Comparison of ENCODE assay signal across 8 cellular contexts in genomic region chr2:219205981-219206441, GRCh38. TPM values are rescaled to one million over a fixed set of nuclear protein-coding genes. Genes with fewer than 3 reads are reported as not detected.
DNase-seq lines count a peak whose midpoint lies in the region; ATAC-seq, FAIRE-seq and TF ChIP-seq lines count a peak whose summit lies in the region.

No MANE protein-coding gene starts in this region.

- peaks cover 15% of the 10 kb centered on the region for H3K9me3 Mint-ChIP-seq in activated naive CD8-positive, alpha-beta T cell treated with anti-CD3 and anti-CD28 coated beads for 36 hours

- no peaks in the 10 kb centered on the region for H3K27me3 ChIP-seq in layer of hippocampus (ENCODE audit: control insufficient read depth, insufficient read depth, low read length)
- H3K27me3 ChIP-seq in tibial artery: no peaks in the 10 kb centered on the region

- peak overlapping the region; percentile 62 for H3K4me3 ChIP-seq in GM12875 (ENCODE audit: low read depth, low read length)
- peak overlapping the region; percentile 74 to 88 for H3K4me3 ChIP-seq in tibial artery

- no peak for FAIRE-seq in GM12892 (lab: Jason Lieb, UNC)

- H3K4me1 ChIP-seq in tibial artery: peaks cover 0 to 20% (median 15%) of the 10 kb centered on the region in 4 donors

- no peak for TF ChIP-seq CTCF in GM12875 (IDR thresholded peaks at IDR 0.05; ENCODE audit: borderline replicate concordance, insufficient read depth, low read depth, low read length)
- TF ChIP-seq CTCF in tibial artery (IDR thresholded peaks at IDR 0.05): no peak
- no peak for TF ChIP-seq CTCF in GM13976 (IDR thresholded peaks at IDR 0.05; ENCODE audit: borderline replicate concordance, control extremely low read depth, extremely low read depth, insufficient read depth, missing control alignments)

- H3K36me3 Mint-ChIP-seq in activated naive CD8-positive, alpha-beta T cell treated with anti-CD3 and anti-CD28 coated beads for 36 hours: peaks cover 29% of the 10 kb centered on the region

- peak overlapping the region; percentile 97 for H3K27ac Mint-ChIP-seq in activated naive CD8-positive, alpha-beta T cell treated with anti-CD3 and anti-CD28 coated beads for 36 hours

- no peak for DNase-seq in activated naive CD8-positive, alpha-beta T cell treated with anti-CD3 and anti-CD28 coated beads for 36 hours
- no peak for DNase-seq in tibial artery
- DNase-seq in GM13976 (ENCODE audit: low spot score): no peak
- no peak for DNase-seq in GM12892 (ENCODE audit: insufficient read length)

- no peaks in the 10 kb centered on the region for H3K9me3 ChIP-seq in tibial artery

- intact Hi-C loops in tibial artery (cut with DNase I; ENCODE audit: low total_unique reads): loop anchor here (1.0 kb wide), 1 partner anchor 12 kb away; the partner anchor contains the start of gene ABCB6

- peaks cover 38% of the 10 kb centered on the region for H3K4me1 Mint-ChIP-seq in activated naive CD8-positive, alpha-beta T cell treated with anti-CD3 and anti-CD28 coated beads for 36 hours

- ATAC-seq in HG02852 (IDR thresholded peaks at IDR 0.05; ENCODE audit: unreplicated experiment): peak; percentile 45
- no peak for ATAC-seq in HG03280 (IDR thresholded peaks at IDR 0.05; ENCODE audit: unreplicated experiment)

- H3K4me3 Mint-ChIP-seq in activated naive CD8-positive, alpha-beta T cell treated with anti-CD3 and anti-CD28 coated beads for 36 hours: peak overlapping the region; percentile 90

- TF ChIP-seq POLR2A in GM12892 (IDR thresholded peaks at IDR 0.05; ENCODE audit: low read depth, low read length): no peak

- in situ Hi-C loops in GM13976 (cut with MboI; ENCODE audit: low sequenced_read_pairs, unreplicated experiment): no loop called here

- peaks cover 16 to 32% (median 28%) of the 10 kb centered on the region in 3 donors for H3K36me3 ChIP-seq in tibial artery

- no peaks in the 10 kb centered on the region for H3K27me3 Mint-ChIP-seq in activated naive CD8-positive, alpha-beta T cell treated with anti-CD3 and anti-CD28 coated beads for 36 hours

- peak overlapping the region; percentile 99 for H3K27ac ChIP-seq in layer of hippocampus (ENCODE audit: low read depth, low read length)
- H3K27ac ChIP-seq in tibial artery: peak overlapping the region; percentile 91 to 93

RNA-seq across cellular contexts. Expression of gene ZFAND2B, which starts 0.6 kb away (rescaled TPM):
- 10 to 100 TPM; 22.8 to 27.2 TPM for total RNA-seq in activated naive CD8-positive, alpha-beta T cell treated with anti-CD3 and anti-CD28 coated beads for 36 hours
- 21.2 TPM for polyA plus RNA-seq in GM12892 (2012; ENCODE audit: missing spikeins)

RNA-seq across cellular contexts. Expression of gene ABCB6, which starts 12.7 kb away (rescaled TPM):
- total RNA-seq in activated naive CD8-positive, alpha-beta T cell treated with anti-CD3 and anti-CD28 coated beads for 36 hours: 10 to 100 TPM; 20.4 to 21.3 TPM
- 26.8 TPM for polyA plus RNA-seq in GM12892 (2012; ENCODE audit: missing spikeins)

RNA-seq across cellular contexts. Expression of gene ATG9A, which starts 23.4 kb away (rescaled TPM):
- total RNA-seq in activated naive CD8-positive, alpha-beta T cell treated with anti-CD3 and anti-CD28 coated beads for 36 hours: 10 to 100 TPM; 47.1 to 55.0 TPM
- 14.9 TPM for polyA plus RNA-seq in GM12892 (2012; ENCODE audit: missing spikeins)

RNA-seq across cellular contexts. Expression of gene ANKZF1, which starts 23.6 kb away (rescaled TPM):
- total RNA-seq in activated naive CD8-positive, alpha-beta T cell treated with anti-CD3 and anti-CD28 coated beads for 36 hours: 100 to 1,000 TPM; 102 to 114 TPM
- polyA plus RNA-seq in GM12892 (2012; ENCODE audit: missing spikeins): 95.3 TPM

RNA-seq across cellular contexts. Expression of gene RETREG2, which starts 27.9 kb away (rescaled TPM):
- total RNA-seq in activated naive CD8-positive, alpha-beta T cell treated with anti-CD3 and anti-CD28 coated beads for 36 hours: 10 to 100 TPM; 54.2 to 57.7 TPM
- 20.2 TPM for polyA plus RNA-seq in GM12892 (2012; ENCODE audit: missing spikeins)
